8 cellular contexts compared by ENCODE assay signal in genomic region chr13:113489171-113489548, GRCh38. TPM values are rescaled to one million over a fixed set of nuclear protein-coding genes. Genes with fewer than 3 reads are reported as not detected.
DNase-seq lines count a peak whose midpoint lies in the region; ATAC-seq, FAIRE-seq and TF ChIP-seq lines count a peak whose summit lies in the region.

No MANE protein-coding gene starts in this region.

- peaks cover 18% of the 10 kb centered on the region for H3K36me3 ChIP-seq in KOPT-K1 (ENCODE audit: insufficient read depth, low read length)

- H3K27ac ChIP-seq in C4-2B (peak overlapping the region; percentile 85), KOPT-K1 (ENCODE audit: low read depth, low read length, poor library complexity, severe bottlenecking) (peak overlapping the region; percentile 79)

- ATAC-seq in central memory CD8-positive, alpha-beta T cell (replicated peaks; ENCODE audit: extremely low read depth, poor library complexity, severe bottlenecking), result no peak
- no peak for ATAC-seq in naive B cell (ENCODE audit: low read depth in 2 of 2)

- no peaks in the 10 kb centered on the region for H3K9me3 ChIP-seq in KOPT-K1 (ENCODE audit: insufficient read depth, low read length, poor library complexity, severe bottlenecking)

- peak overlapping the region; percentile 77 for H3K4me3 Mint-ChIP-seq in central memory CD8-positive, alpha-beta T cell
- H3K4me3 Mint-ChIP-seq in naive B cell, result peak overlapping the region in 7 of 8 donors; percentile 73 to 95 (median 90)

- FAIRE-seq in HTR-8/SVneo (lab: Jason Lieb, UNC), result no peak

- no peak overlapping the region for H3K27ac Mint-ChIP-seq in central memory CD8-positive, alpha-beta T cell (ENCODE audit: low read depth)
- peak overlapping the region in 3 of 6 donors; percentile 70 to 80 (median 70) for H3K27ac Mint-ChIP-seq in naive B cell

- TF ChIP-seq CTCF in C4-2B (conservative IDR thresholded peaks at IDR 0.05), result peak; percentile 55

- no peaks in the 10 kb centered on the region for H3K27me3 Mint-ChIP-seq in central memory CD8-positive, alpha-beta T cell
- H3K27me3 Mint-ChIP-seq in naive B cell, result no peaks in the 10 kb centered on the region

- H3K4me1 Mint-ChIP-seq in central memory CD8-positive, alpha-beta T cell, result peaks cover 46% of the 10 kb centered on the region
- H3K4me1 Mint-ChIP-seq in naive B cell, result peaks cover 23 to 53% (median 42%) of the 10 kb centered on the region in 3 donors

- peaks cover 13% of the 10 kb centered on the region for H3K36me3 Mint-ChIP-seq in central memory CD8-positive, alpha-beta T cell (ENCODE audit: insufficient read depth)
- no peaks in the 10 kb centered on the region for H3K36me3 Mint-ChIP-seq in naive B cell

- H3K9me3 Mint-ChIP-seq in central memory CD8-positive, alpha-beta T cell, result no peaks in the 10 kb centered on the region
- no peaks in the 10 kb centered on the region for H3K9me3 Mint-ChIP-seq in naive B cell

- DNase-seq in central memory CD8-positive, alpha-beta T cell (ENCODE audit: low spot score in 2 of 2), result no peak
- DNase-seq in naive B cell, result no peak
- DNase-seq in NCI-H1048 (lab: John Stamatoyannopoulos, UW), result no peak
- DNase-seq in HTR-8/SVneo (ENCODE audit: insufficient read length, low spot score), result no peak
- DNase-seq in NCI-H2196 (lab: John Stamatoyannopoulos, UW; ENCODE audit: unreplicated experiment), result no peak
- DNase-seq in activated CD8-positive, alpha-beta memory T cell treated with anti-CD3 and anti-CD28 coated beads, Interleukin-2, amount 50 U/mL, for 4 hours, result no peak

RNA-seq across cellular contexts. Expression of gene DCUN1D2, which starts 1.4 kb away (rescaled TPM):
- 10 to 100 TPM in 1 of 6 donors, 1 to 10 TPM in 5; 4.9 to 22.3 (median 7.1) TPM for polyA plus RNA-seq in naive B cell (ENCODE audit: low read depth in 6 of 6)

RNA-seq across cellular contexts. Expression of gene ADPRHL1, which starts 35.9 kb away (rescaled TPM):
- polyA plus RNA-seq in naive B cell (ENCODE audit: low read depth in 6 of 6), result under 1 TPM in 2 of 6 donors, not detected in 4; 0.54 to 0.75 TPM
